8 cellular contexts compared by ENCODE assay signal in genomic region chr19:18588611-18589379, GRCh38. TPM values are rescaled to one million over a fixed set of nuclear protein-coding genes. Genes with fewer than 3 reads are reported as not detected.
DNase-seq lines count a peak whose midpoint lies in the region; ATAC-seq, FAIRE-seq and TF ChIP-seq lines count a peak whose summit lies in the region.

Gene REX1BD (plus strand): TSS chr19:18588798. CDS start chr19:18588802, 4 bp downstream.

- ATAC-seq in HG02763 (IDR thresholded peaks at IDR 0.05; ENCODE audit: unreplicated experiment), result peak; percentile 79
- ATAC-seq in right cardiac atrium, result peak; percentile 93

- under 1% methylated on average over 72 of the region's 72 CpGs for WGBS in right cardiac atrium

- intact Hi-C loops in right cardiac atrium (cut with DNase I) (loop anchor here in 2 of 4 donors (5.0 to 10.0 kb wide), 2 partner anchors 124 to 259 kb away; no protein-coding TSS in a partner anchor), vagina (cut with DNase I) (no loop called here)

- no peaks in the 10 kb centered on the region for H3K27me3 ChIP-seq in right cardiac atrium (ENCODE audit: control insufficient read depth, insufficient read depth)
- no peaks in the 10 kb centered on the region for H3K27me3 ChIP-seq in rectal smooth muscle tissue (ENCODE audit: control insufficient read depth, insufficient read depth, low read length)
- H3K27me3 ChIP-seq in vagina, result no peaks in the 10 kb centered on the region

- TF ChIP-seq POLR2A in GM12891 (IDR thresholded peaks at IDR 0.05; ENCODE audit: low read depth, low read length) (peak; percentile 61), vagina (IDR thresholded peaks at IDR 0.05) (peak in 1 of 2 donors; percentile 22)

- FAIRE-seq in GM12891 (lab: Jason Lieb, UNC), result peak; percentile 91

- H3K4me1 ChIP-seq in right cardiac atrium (ENCODE audit: control insufficient read depth, insufficient read depth, low read length) (peaks cover 5% of the 10 kb centered on the region), rectal smooth muscle tissue (ENCODE audit: control insufficient read depth, insufficient read depth, low read length) (peaks cover 8% of the 10 kb centered on the region), vagina (peaks cover 35% of the 10 kb centered on the region)

- H3K4me3 ChIP-seq in right cardiac atrium (ENCODE audit: low read length), result peak within 1 kb of the TSS; percentile 51
- peak within 1 kb of the TSS; percentile 85 for H3K4me3 ChIP-seq in rectal smooth muscle tissue (ENCODE audit: low read length)
- H3K4me3 ChIP-seq in vagina, result peak within 1 kb of the TSS; percentile 72 to 79

- H3K9ac ChIP-seq in rectal smooth muscle tissue (ENCODE audit: low read length), result peak within 1 kb of the TSS; percentile 43

- H3K27ac ChIP-seq in right cardiac atrium (ENCODE audit: low read length) (peak within 1 kb of the TSS; percentile 76), rectal smooth muscle tissue (ENCODE audit: low read depth, low read length) (peak within 1 kb of the TSS; percentile 73), vagina (peak within 1 kb of the TSS; percentile 88)

- peak; percentile 82 for DNase-seq in GM12891 (ENCODE audit: insufficient read length, low spot score)
- DNase-seq in NCI-H146 (lab: John Stamatoyannopoulos, UW), result peak; percentile 92
- peak; percentile 70 to 92 (median 84) for DNase-seq in T-helper 2 cell
- peak in 53 of 56 donors; percentile 10 to 86 (median 70) for DNase-seq in amygdala (lab: John Stamatoyannopoulos, UW)
- DNase-seq in right cardiac atrium, result peak; percentile 90 to 96 (median 96)
- DNase-seq in vagina (ENCODE audit: extremely low spot score in 2 of 2), result peak in 1 of 2 donors; percentile 85

- peak; percentile 67 to 96 (median 89) for TF ChIP-seq CTCF in vagina (IDR thresholded peaks at IDR 0.05)

- H3K36me3 ChIP-seq in rectal smooth muscle tissue (ENCODE audit: control insufficient read depth, insufficient read depth, low read length) (peaks cover 3% of the 10 kb centered on the region), vagina (peaks cover 0 to 8% of the 10 kb centered on the region in 2 donors)

- H3K9me3 ChIP-seq in right cardiac atrium (ENCODE audit: control insufficient read depth, low read length) (no peaks in the 10 kb centered on the region), vagina (no peaks in the 10 kb centered on the region)

TF ChIP-seq in GM12891, 5 proteins besides CTCF, POLR2A, EP300 and RAD21:
- peak; percentile 26 for TF ChIP-seq SPI1 (IDR thresholded peaks at IDR 0.05; ENCODE audit: low read depth, low read length)
- TF ChIP-seq PAX5 (IDR thresholded peaks at IDR 0.05; ENCODE audit: insufficient read depth, low read length, severe bottlenecking), result no peak
- peak; percentile 49; the same call in 1 of the 2 replicates for TF ChIP-seq POU2F2 (IDR thresholded peaks at IDR 0.05; ENCODE audit: low read depth, low read length)
- peak; percentile 69; the same call in 1 of the 2 replicates for TF ChIP-seq POLR2AphosphoS5 (IDR thresholded peaks at IDR 0.05; ENCODE audit: low read depth, low read length)

RNA-seq across cellular contexts. Expression of gene REX1BD, which starts in this region (rescaled TPM):
- 35.8 TPM for polyA plus RNA-seq in GM12891 (2012; ENCODE audit: low read depth, missing spikeins)
- total RNA-seq in right cardiac atrium (10 to 100 TPM; 71.0 to 90.7 (median 77.1) TPM), vagina (124 TPM)
- 99.9 TPM for polyA plus RNA-seq in right cardiac atrium
